ENCODE assay signal across 15 cellular contexts in genomic region chr10:26455567-26456315, GRCh38. TPM values are rescaled to one million over a fixed set of nuclear protein-coding genes. Genes with fewer than 3 reads are reported as not detected.
A peak's percentile ranks its signal among the peaks of the same experiment; 100 is the strongest.
DNase-seq lines count a peak whose midpoint lies in the region; ATAC-seq lines count a peak whose summit lies in the region.
"Had no signal": no experiment of that assay in that cellular context is flagged by ENCODE, and none has a peak within 500 bp of the region (broad histone marks: within the 10 kb centered on the region; RNA-seq: fewer than 3 reads in every experiment).

No MANE protein-coding gene starts in this region.

- no peaks in the 10 kb centered on the region for H3K9me3 ChIP-seq in adipocyte (ENCODE audit: control insufficient read depth, low read length)
- H3K9me3 ChIP-seq: pancreas had no signal

- H3K4me3 Mint-ChIP-seq in activated T-cell treated with anti-CD3 and anti-CD28 coated beads, Interleukin-2, amount 50 U/mL, for 24 hours, result peak overlapping the region; percentile 32
- peak overlapping the region; percentile 52 for H3K4me3 Mint-ChIP-seq in stimulated activated naive CD8-positive, alpha-beta T cell treated with anti-CD3 and anti-CD28 coated beads, Interleukin-15, Interleukin-2, amounts not matched to agents 100 ng/mL and 50 ng/mL, for 24 hours
- H3K4me3 Mint-ChIP-seq: T-helper 1 cell treated with Interleukin-12 subunit alpha and Interleukin-12 subunit beta and Interleukin-4 antibody, amounts not matched to agents 30 μg/mL and 1 μg/mL, for 36 hours had no signal

- H3K36me3 Mint-ChIP-seq in activated T-cell treated with anti-CD3 and anti-CD28 coated beads, Interleukin-2, amount 50 U/mL, for 24 hours (ENCODE audit: low read depth), result peaks cover 59% of the 10 kb centered on the region
- H3K36me3 Mint-ChIP-seq in stimulated activated naive CD8-positive, alpha-beta T cell treated with anti-CD3 and anti-CD28 coated beads, Interleukin-15, Interleukin-2, amounts not matched to agents 100 ng/mL and 50 ng/mL, for 24 hours (ENCODE audit: low read depth), result peaks cover 54% of the 10 kb centered on the region

- H3K9ac ChIP-seq in adipocyte (ENCODE audit: low read length), result no peak overlapping the region

- no peaks in the 10 kb centered on the region for H3K27me3 ChIP-seq in adipocyte (replicated peaks; ENCODE audit: control insufficient read depth, insufficient read depth, low read length)
- H3K27me3 ChIP-seq: pancreas had no signal

- H3K4me1 ChIP-seq in adipocyte (ENCODE audit: control insufficient read depth, insufficient read depth, low read length), result peaks cover 12% of the 10 kb centered on the region
- H3K4me1 ChIP-seq: pancreas had no signal

- H3K27ac Mint-ChIP-seq in activated T-cell treated with anti-CD3 and anti-CD28 coated beads, Interleukin-2, amount 50 U/mL, for 24 hours, result peak overlapping the region; percentile 60
- H3K27ac Mint-ChIP-seq in stimulated activated naive CD8-positive, alpha-beta T cell treated with anti-CD3 and anti-CD28 coated beads, Interleukin-15, Interleukin-2, amounts not matched to agents 100 ng/mL and 50 ng/mL, for 24 hours, result peak overlapping the region; percentile 82
- H3K27ac Mint-ChIP-seq: T-helper 1 cell treated with Interleukin-12 subunit alpha and Interleukin-12 subunit beta and Interleukin-4 antibody, amounts not matched to agents 30 μg/mL and 1 μg/mL, for 36 hours had no signal

- H3K9me3 Mint-ChIP-seq in activated T-cell treated with anti-CD3 and anti-CD28 coated beads, Interleukin-2, amount 50 U/mL, for 24 hours, result no peaks in the 10 kb centered on the region
- H3K9me3 Mint-ChIP-seq in stimulated activated naive CD8-positive, alpha-beta T cell treated with anti-CD3 and anti-CD28 coated beads, Interleukin-15, Interleukin-2, amounts not matched to agents 100 ng/mL and 50 ng/mL, for 24 hours, result peaks cover under 1% of the 10 kb centered on the region

- H3K4me1 Mint-ChIP-seq in activated T-cell treated with anti-CD3 and anti-CD28 coated beads, Interleukin-2, amount 50 U/mL, for 24 hours (ENCODE audit: low read depth), result peaks cover 77% of the 10 kb centered on the region
- peaks cover 79% of the 10 kb centered on the region for H3K4me1 Mint-ChIP-seq in stimulated activated naive CD8-positive, alpha-beta T cell treated with anti-CD3 and anti-CD28 coated beads, Interleukin-15, Interleukin-2, amounts not matched to agents 100 ng/mL and 50 ng/mL, for 24 hours (ENCODE audit: low read depth)

- peaks cover 19% of the 10 kb centered on the region for H3K36me3 ChIP-seq in adipocyte (ENCODE audit: control insufficient read depth, insufficient read depth, low read length, severe bottlenecking)
- H3K36me3 ChIP-seq: pancreas had no signal

- peak overlapping the region; percentile 43 for H3K4me3 ChIP-seq in adipocyte (ENCODE audit: low read length)
- H3K4me3 ChIP-seq: pancreas had no signal

- no peak for DNase-seq in activated T-cell treated with anti-CD3 and anti-CD28 coated beads, Interleukin-2, amount 50 U/mL, for 24 hours
- no peak for DNase-seq in activated T-cell treated with anti-CD3 and anti-CD28 coated beads, Interleukin-2, amount 50 U/mL, for 1 hour
- DNase-seq in NOMO-1 treated with DMSO at 0.1 percent for 48 hours (lab: John Stamatoyannopoulos, UW; ENCODE audit: unreplicated experiment) (peak; percentile 62), adipocyte (ENCODE audit: low read depth) (peak; percentile 1), HUDEP-2 (lab: John Stamatoyannopoulos, UW; ENCODE audit: unreplicated experiment in 76 of 76) (no peak), cerebellum (ENCODE audit: low spot score) (no peak)
- DNase-seq: ACHN, amygdala, DMS79 treated with DMSO at 0.1 percent for 48 hours, NCI-H1930, pancreas had no signal

- no peaks in the 10 kb centered on the region for H3K27me3 Mint-ChIP-seq in activated T-cell treated with anti-CD3 and anti-CD28 coated beads, Interleukin-2, amount 50 U/mL, for 24 hours
- H3K27me3 Mint-ChIP-seq in stimulated activated naive CD8-positive, alpha-beta T cell treated with anti-CD3 and anti-CD28 coated beads, Interleukin-15, Interleukin-2, amounts not matched to agents 100 ng/mL and 50 ng/mL, for 24 hours, result no peaks in the 10 kb centered on the region

- ATAC-seq in HG02870 (IDR thresholded peaks at IDR 0.05; ENCODE audit: unreplicated experiment), result no peak
- ATAC-seq: HCT116, pancreas had no signal

RNA-seq across cellular contexts. Expression of gene APBB1IP, which starts 17.6 kb away (rescaled TPM):
- 1.6 TPM for total RNA-seq in cerebellum

Comparison
In these comparisons a context has a peak if more than half of its experiments do, and no peak if none do; other contexts are left out.
1. DNase-seq: peak in NOMO-1 treated with DMSO at 0.1 percent for 48 hours (single experiment) and adipocyte (single experiment); none in activated T-cell treated with anti-CD3 and anti-CD28 coated beads, Interleukin-2, amount 50 U/mL, for 24 hours (single experiment), activated T-cell treated with anti-CD3 and anti-CD28 coated beads, Interleukin-2, amount 50 U/mL, for 1 hour (single experiment), HUDEP-2 (0 of 76) and cerebellum (single experiment).